Comparison of ENCODE assay signal across 37 cellular contexts in the genomic region with DNA sequence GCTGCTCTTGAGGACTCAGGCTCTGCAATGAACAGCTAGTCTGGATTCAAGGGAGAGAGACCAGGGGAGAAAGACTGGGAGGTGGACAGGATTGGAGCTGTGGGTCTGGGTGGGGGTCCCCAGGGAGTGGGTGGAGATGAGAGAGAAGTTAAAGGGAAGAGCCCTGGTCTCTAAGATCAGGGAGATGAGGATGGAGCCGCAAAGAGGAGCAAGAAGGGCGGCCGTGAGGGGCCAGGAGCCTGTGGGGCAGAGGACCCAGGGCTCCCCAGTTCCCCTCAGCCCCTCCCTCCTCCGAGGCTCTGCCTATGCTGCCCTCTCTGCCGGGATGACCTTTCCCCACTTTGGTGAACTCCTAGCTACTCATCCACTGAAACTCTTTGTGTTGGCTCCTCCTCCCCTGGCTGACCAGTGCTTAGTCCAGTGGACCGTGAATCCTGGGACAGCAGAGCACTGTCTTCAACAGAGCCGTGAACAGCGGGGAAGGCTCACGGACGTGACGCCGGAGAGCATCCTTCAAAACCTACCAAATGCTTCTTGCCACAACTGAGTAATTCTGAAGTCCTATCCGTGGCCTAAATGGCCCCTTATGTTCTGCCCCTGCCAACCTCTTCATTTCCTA. TPM values are rescaled to one million over a fixed set of nuclear protein-coding genes. Genes with fewer than 3 reads are reported as not detected.
DNase-seq lines count a peak whose midpoint lies in the region; ATAC-seq and TF ChIP-seq lines count a peak whose summit lies in the region.
"Had no signal": no experiment of that assay in that cellular context is flagged by ENCODE, and none has a peak within 500 bp of the region (broad histone marks: within the 10 kb centered on the region; RNA-seq: fewer than 3 reads in every experiment).

No MANE protein-coding gene starts in this region.

- H3K36me3 Mint-ChIP-seq in neural crest cell (ENCODE audit: low read depth) = no peaks in the 10 kb centered on the region
- no peaks in the 10 kb centered on the region for H3K36me3 Mint-ChIP-seq in naive thymus-derived CD4-positive, alpha-beta T cell

- H3K27ac ChIP-seq in upper lobe of right lung = no peak overlapping the region
- H3K27ac ChIP-seq in naive thymus-derived CD4-positive, alpha-beta T cell (ENCODE audit: low read depth, low read length) = no peak overlapping the region
- H3K27ac ChIP-seq: 22Rv1, coronary artery, SJSA1, tibial nerve had no signal

- H3K27me3 ChIP-seq in upper lobe of right lung = peaks cover 6% of the 10 kb centered on the region
- no peaks in the 10 kb centered on the region for H3K27me3 ChIP-seq in naive thymus-derived CD4-positive, alpha-beta T cell (ENCODE audit: control insufficient read depth in 2 of 2, insufficient read depth in 2 of 2, low read length in 2 of 2)

- H3K27ac Mint-ChIP-seq in neural crest cell (ENCODE audit: unreplicated experiment) = peak overlapping the region; percentile 97
- H3K27ac Mint-ChIP-seq in naive thymus-derived CD4-positive, alpha-beta T cell = no peak overlapping the region
- H3K27ac Mint-ChIP-seq: activated B cell treated with CpG ODN at 0.5 μM for 24 hours; activated CD4-positive, alpha-beta T cell treated with anti-CD3 and anti-CD28 coated beads, Interleukin-2, amount 10 ng/mL, durations not matched to agents 7 days and 5 days had no signal

- CTCF ChIA-PET in naive thymus-derived CD4-positive, alpha-beta T cell (lab: Charles Lee) = interaction anchor here (0.5 kb wide), 1 partner anchor 80 kb away, joined by 3 read pairs; no protein-coding TSS in a partner anchor

- DNase-seq in DMS79 treated with DMSO at 0.1 percent for 48 hours (lab: John Stamatoyannopoulos, UW) (peak; percentile 3), DMS79 (lab: John Stamatoyannopoulos, UW) (no peak), glomerular visceral epithelial cell (ENCODE audit: extremely low spot score) (peak; percentile 58), neural crest cell (ENCODE audit: low read depth, low spot score) (no peak), upper lobe of right lung (no peak), GM13976 (ENCODE audit: low spot score) (no peak)
- DNase-seq in naive thymus-derived CD4-positive, alpha-beta T cell = no peak
- DNase-seq: activated B cell treated with CpG ODN at 0.5 μM for 24 hours; activated CD4-positive, alpha-beta T cell treated with anti-CD3 and anti-CD28 coated beads, Interleukin-2, amount 10 ng/mL, durations not matched to agents 7 days and 5 days; activated naive CD4-positive, alpha-beta T cell; C1 segment of cervical spinal cord; COR-L47; effector memory CD8-positive, alpha-beta T cell; GF-D8; IMR-90; MV-4-11; NCI-H1436; NCI-H2107; NCI-H446; NCI-H774; posterior cingulate gyrus; RPMI8226; stimulated activated CD4-positive, alpha-beta T cell treated with anti-CD3 and anti-CD28 coated beads, Interleukin-12 subunit alpha, Interleukin-12 subunit beta, amount 100 ng/mL, for 4 hours; stimulated activated CD4-positive, alpha-beta T cell treated with anti-CD3 and anti-CD28 coated beads, Interleukin-2, amount 100 ng/mL, for 48 hours; T-helper 1 cell had no signal

- H3K9me3 Mint-ChIP-seq in neural crest cell = no peaks in the 10 kb centered on the region
- peaks cover 0 to 4% (median 0%) of the 10 kb centered on the region in 11 donors for H3K9me3 Mint-ChIP-seq in naive thymus-derived CD4-positive, alpha-beta T cell
- H3K9me3 Mint-ChIP-seq: activated B cell treated with CpG ODN at 0.5 μM for 24 hours; activated CD4-positive, alpha-beta T cell treated with anti-CD3 and anti-CD28 coated beads, Interleukin-2, amount 10 ng/mL, durations not matched to agents 7 days and 5 days; effector memory CD8-positive, alpha-beta T cell had no signal

- ATAC-seq in upper lobe of right lung = peak; percentile 15
- ATAC-seq in naive thymus-derived CD4-positive, alpha-beta T cell = no peak
- no peak for ATAC-seq in HG02623 (IDR thresholded peaks at IDR 0.05; ENCODE audit: unreplicated experiment)
- ATAC-seq: effector memory CD8-positive, alpha-beta T cell; sciatic nerve had no signal

- no peaks in the 10 kb centered on the region for H3K4me1 ChIP-seq in upper lobe of right lung
- H3K4me1 ChIP-seq in naive thymus-derived CD4-positive, alpha-beta T cell (ENCODE audit: control insufficient read depth in 2 of 2, insufficient read depth in 2 of 2, low read length in 2 of 2) = no peaks in the 10 kb centered on the region
- H3K4me1 ChIP-seq: SJSA1 had no signal

- TF ChIP-seq CTCF in neural crest cell (conservative IDR thresholded peaks at IDR 0.05) (no peak), upper lobe of right lung (IDR thresholded peaks at IDR 0.05) (no peak), GM13976 (IDR thresholded peaks at IDR 0.05; ENCODE audit: borderline replicate concordance, control extremely low read depth, extremely low read depth, insufficient read depth, missing control alignments) (no peak)

- in situ Hi-C loops in GM13976 (cut with MboI; ENCODE audit: low sequenced_read_pairs, unreplicated experiment) = no loop called here

- no peaks in the 10 kb centered on the region for H3K9me3 ChIP-seq in upper lobe of right lung
- H3K9me3 ChIP-seq in naive thymus-derived CD4-positive, alpha-beta T cell (ENCODE audit: control insufficient read depth in 2 of 3, low read length in 3 of 3) = no peaks in the 10 kb centered on the region
- H3K9me3 ChIP-seq: SJSA1, tibial nerve had no signal

- intact Hi-C loops in upper lobe of right lung (cut with DNase I) = no loop called here
- intact Hi-C loops in naive thymus-derived CD4-positive, alpha-beta T cell (cut with micrococcal nuclease) = no loop called here

- POLR2A ChIA-PET in naive thymus-derived CD4-positive, alpha-beta T cell (lab: Charles Lee) = no interaction called here

- peaks cover 70% of the 10 kb centered on the region for H3K4me1 Mint-ChIP-seq in neural crest cell
- no peaks in the 10 kb centered on the region for H3K4me1 Mint-ChIP-seq in naive thymus-derived CD4-positive, alpha-beta T cell
- H3K4me1 Mint-ChIP-seq: activated B cell treated with CpG ODN at 0.5 μM for 24 hours; activated CD4-positive, alpha-beta T cell treated with anti-CD3 and anti-CD28 coated beads, Interleukin-2, amount 10 ng/mL, durations not matched to agents 7 days and 5 days had no signal

- no peaks in the 10 kb centered on the region for H3K36me3 ChIP-seq in upper lobe of right lung
- no peaks in the 10 kb centered on the region for H3K36me3 ChIP-seq in naive thymus-derived CD4-positive, alpha-beta T cell (ENCODE audit: control insufficient read depth in 2 of 3, insufficient read depth in 3 of 3, low read length in 3 of 3)
- H3K36me3 ChIP-seq: SJSA1, tibial nerve had no signal

- H3K4me3 Mint-ChIP-seq in neural crest cell = peak overlapping the region; percentile 65
- no peak overlapping the region for H3K4me3 Mint-ChIP-seq in naive thymus-derived CD4-positive, alpha-beta T cell
- H3K4me3 Mint-ChIP-seq: activated B cell treated with CpG ODN at 0.5 μM for 24 hours; activated CD4-positive, alpha-beta T cell treated with anti-CD3 and anti-CD28 coated beads, Interleukin-2, amount 10 ng/mL, durations not matched to agents 7 days and 5 days; effector memory CD8-positive, alpha-beta T cell had no signal

- H3K4me3 ChIP-seq in upper lobe of right lung = no peak overlapping the region
- no peak overlapping the region for H3K4me3 ChIP-seq in naive thymus-derived CD4-positive, alpha-beta T cell (ENCODE audit: low read length)
- H3K4me3 ChIP-seq: coronary artery, lung, SJSA1, tibial nerve had no signal

- H3K27me3 Mint-ChIP-seq in neural crest cell (ENCODE audit: low read depth) = no peaks in the 10 kb centered on the region
- H3K27me3 Mint-ChIP-seq in naive thymus-derived CD4-positive, alpha-beta T cell = peaks cover 43 to 52% (median 45%) of the 10 kb centered on the region in 5 donors

RNA-seq across cellular contexts. Expression of a gene that starts 16.4 kb away (rescaled TPM):
- total RNA-seq in neural crest cell (not detected in 2 replicates), upper lobe of right lung (not detected)
- not detected for total RNA-seq in naive thymus-derived CD4-positive, alpha-beta T cell
- not detected for polyA plus RNA-seq in naive thymus-derived CD4-positive, alpha-beta T cell
- total RNA-seq: activated B cell treated with CpG ODN at 0.5 μM for 24 hours; activated CD4-positive, alpha-beta T cell treated with anti-CD3 and anti-CD28 coated beads, Interleukin-2, amount 10 ng/mL, durations not matched to agents 7 days and 5 days; IMR-90; LHCN-M2; lung; mucosa of gallbladder; sciatic nerve; SJSA1; tibial nerve had no signal
- polyA plus RNA-seq: esophagus, IMR-90, keratinocyte, lung, neural cell had no signal

Comparison
In these comparisons a context has a peak if more than half of its experiments do, and no peak if none do; other contexts are left out.
1. DNase-seq: peak in DMS79 treated with DMSO at 0.1 percent for 48 hours (single experiment) and glomerular visceral epithelial cell (single experiment); none in DMS79 (single experiment), neural crest cell (single experiment), upper lobe of right lung (single experiment), naive thymus-derived CD4-positive, alpha-beta T cell (0 of 9) and GM13976 (single experiment).